ENCODE assay signal across 7 cellular contexts in genomic region chr1:31643976-31644559, GRCh38. TPM values are rescaled to one million over a fixed set of nuclear protein-coding genes. Genes with fewer than 3 reads are reported as not detected.
DNase-seq lines count a peak whose midpoint lies in the region; ATAC-seq and TF ChIP-seq lines count a peak whose summit lies in the region.

No MANE protein-coding gene starts in this region.

- no peak for TF ChIP-seq CTCF in epithelial cell of proximal tubule (conservative IDR thresholded peaks at IDR 0.05; ENCODE audit: low read depth, low read length)
- TF ChIP-seq CTCF in prostate gland (IDR thresholded peaks at IDR 0.05), result no peak
- TF ChIP-seq CTCF in GM13977 (IDR thresholded peaks at IDR 0.05; ENCODE audit: extremely low read depth, insufficient read depth, missing control alignments), result no peak

- DNase-seq in RPMI8226 (peak; percentile 24), epithelial cell of proximal tubule (ENCODE audit: low read depth) (no peak), prostate gland (ENCODE audit: low spot score) (no peak), NCI-H1048 (lab: John Stamatoyannopoulos, UW) (no peak), DMS 273 treated with DMSO at 0.1 percent for 48 hours (lab: John Stamatoyannopoulos, UW) (no peak), GM13977 (ENCODE audit: low spot score) (no peak)

- 4% methylated on average over 18 of the region's 18 CpGs for WGBS in prostate gland

- intact Hi-C loops in prostate gland (cut with DNase I), result no loop called here

- H3K9me3 ChIP-seq in prostate gland, result no peaks in the 10 kb centered on the region

- H3K4me1 ChIP-seq in prostate gland (replicated peaks), result no peaks in the 10 kb centered on the region

- TF ChIP-seq POLR2A in prostate gland (IDR thresholded peaks at IDR 0.05), result no peak

- in situ Hi-C loops in GM13977 (cut with MboI; ENCODE audit: low pct_unique_long_range_greater_than_20kb, low sequenced_read_pairs, unreplicated experiment), result no loop called here

- H3K36me3 ChIP-seq in prostate gland, result no peaks in the 10 kb centered on the region

- no peaks in the 10 kb centered on the region for H3K27me3 ChIP-seq in prostate gland (replicated peaks; ENCODE audit: insufficient read depth)

- H3K27ac ChIP-seq in prostate gland, result peak overlapping the region; percentile 93 to 96

- peak; percentile 7 for ATAC-seq in GM19372 (IDR thresholded peaks at IDR 0.05; ENCODE audit: low read depth, unreplicated experiment)

- H3K4me3 ChIP-seq in epithelial cell of proximal tubule (ENCODE audit: low read depth, low read length) (peak overlapping the region; percentile 98), prostate gland (peak overlapping the region; percentile 93 to 94)

RNA-seq across cellular contexts. Expression of gene PEF1, which starts 0.6 kb away (rescaled TPM):
- total RNA-seq in epithelial cell of proximal tubule (71.7 and 116 TPM in 2 replicates), prostate gland (10 to 100 TPM; 83.1 to 99.5 TPM)

RNA-seq across cellular contexts. Expression of gene HCRTR1, which starts 26.6 kb away (rescaled TPM):
- total RNA-seq in epithelial cell of proximal tubule (not detected in 2 replicates), prostate gland (not detected)

RNA-seq across cellular contexts. Expression of gene COL16A1, which starts 59.7 kb away (rescaled TPM):
- total RNA-seq in epithelial cell of proximal tubule (5.2 and 5.3 TPM in 2 replicates), prostate gland (10 to 100 TPM; 45.3 to 89.4 TPM)
